Comparison of ENCODE assay signal across 1 cellular context in the genomic region with DNA sequence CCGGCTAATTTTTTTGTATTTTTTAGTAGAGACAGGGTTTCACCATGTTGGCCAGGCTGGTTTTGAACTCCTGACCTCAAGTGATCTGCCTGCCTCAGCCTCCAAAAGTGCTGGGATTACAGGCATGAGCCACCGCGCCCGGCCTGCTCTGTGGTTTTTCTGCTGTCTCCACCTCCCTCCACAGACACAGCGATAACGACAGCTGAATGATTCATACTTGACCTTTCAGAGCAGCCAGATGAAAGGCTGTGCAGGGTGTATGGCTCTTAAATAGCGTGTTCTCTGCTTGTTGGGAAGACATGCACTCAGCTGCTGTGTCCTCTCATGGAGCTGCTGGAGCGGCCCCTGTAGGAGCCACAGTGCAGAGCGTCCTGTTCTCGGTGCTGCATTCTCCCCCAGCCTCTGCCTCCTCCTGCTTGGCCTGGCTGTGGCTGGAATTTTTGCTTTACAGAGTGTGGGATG.
A peak's percentile ranks its signal among the peaks of the same experiment; 100 is the strongest.
TF ChIP-seq lines count a peak whose summit lies in the region.
"Not testable (repeated sequence)": the region's sequence is repeated elsewhere in the genome, so short reads cannot be mapped to it uniquely, and the experiment has no call there.

No MANE protein-coding gene starts in this region.

TF ChIP-seq in HepG2, 621 proteins besides CTCF, POLR2A, EP300 and RAD21 (continued from another document and continues in another):
- TF ChIP-seq ARNT2 (CRISPR knock-in tag; IDR thresholded peaks at IDR 0.05; ENCODE audit: low read depth) (peak; percentile 43; the same call in 1 of the 2 replicates), ZSCAN29 (CRISPR knock-in tag; conservative IDR thresholded peaks at IDR 0.05) (0 out of 2 replicates have a peak, but pooled peaks have one; percentile 55), HHEX (CRISPR knock-in tag; IDR thresholded peaks at IDR 0.05) (peak; percentile 99), SIX1 (CRISPR knock-in tag; IDR thresholded peaks at IDR 0.05; ENCODE audit: borderline replicate concordance) (peak; percentile 35; the same call in 1 of the 2 replicates), ZNF710 (CRISPR knock-in tag; IDR thresholded peaks at IDR 0.05; ENCODE audit: borderline replicate concordance) (peak; percentile 80; the same call in 1 of the 2 replicates), JDP2 (CRISPR knock-in tag; IDR thresholded peaks at IDR 0.05; ENCODE audit: borderline replicate concordance) (peak; percentile 50; the same call in 1 of the 2 replicates), ZNF607 (CRISPR knock-in tag; IDR thresholded peaks at IDR 0.05; ENCODE audit: borderline replicate concordance) (peak; percentile 43; the same call in 1 of the 2 replicates), SOX5 (CRISPR knock-in tag; IDR thresholded peaks at IDR 0.05; ENCODE audit: borderline replicate concordance) (peak; percentile 76), TBX3 (IDR thresholded peaks at IDR 0.05; ENCODE audit: borderline replicate concordance) (peak; percentile 91), ZFP1 (CRISPR knock-in tag; IDR thresholded peaks at IDR 0.05) (peak; percentile 49; the same call in 1 of the 2 replicates), CREB1 (CRISPR knock-in tag; IDR thresholded peaks at IDR 0.05) (peak; percentile 60), ATF4 (CRISPR knock-in tag; IDR thresholded peaks at IDR 0.05) (0 out of 4 replicates have a peak, but pooled peaks of 1 of the 2 experiments have one; percentile 54), RXRB (CRISPR knock-in tag; IDR thresholded peaks at IDR 0.05; ENCODE audit: borderline replicate concordance) (peak; percentile 93), ZSCAN25 (CRISPR knock-in tag; IDR thresholded peaks at IDR 0.05) (peak; percentile 70; the same call in 1 of the 2 replicates), HMGXB4 (CRISPR knock-in tag; IDR thresholded peaks at IDR 0.05; ENCODE audit: borderline replicate concordance in 1 of 2, low read depth in 1 of 2) (peak; percentile 64 to 89; a peak in 3 of 4 replicates), REPIN1 (CRISPR knock-in tag; IDR thresholded peaks at IDR 0.05; ENCODE audit: borderline replicate concordance, low read depth) (peak; percentile 73; the same call in 1 of the 2 replicates), ISL2 (CRISPR knock-in tag; IDR thresholded peaks at IDR 0.05) (peak; percentile 72; the same call in 1 of the 2 replicates), HNF1A (CRISPR knock-in tag; IDR thresholded peaks at IDR 0.05; ENCODE audit: borderline replicate concordance) (peak; percentile 63; the same call in 1 of the 2 replicates), SOX13 (IDR thresholded peaks at IDR 0.05) (peak; percentile 66; the same call in 1 of the 2 replicates), SOX13 (CRISPR knock-in tag; conservative IDR thresholded peaks at IDR 0.05 in 1 of 2, IDR thresholded peaks at IDR 0.05 in 1 of 2) (peak in 1 of 2 experiments; percentile 84; a peak in 2 of 4 replicates), HIC2 (CRISPR knock-in tag; IDR thresholded peaks at IDR 0.05; ENCODE audit: low read depth) (0 out of 2 replicates have a peak, but pooled peaks have one; percentile 19), ARNTL (CRISPR knock-in tag; IDR thresholded peaks at IDR 0.05) (0 out of 2 replicates have a peak, but pooled peaks have one; percentile 49), FOXA3 (CRISPR knock-in tag; IDR thresholded peaks at IDR 0.05) (peak; percentile 87), NKX3-1 (CRISPR knock-in tag; IDR thresholded peaks at IDR 0.05) (peak; percentile 48; the same call in 1 of the 2 replicates), ZNF431 (CRISPR knock-in tag; IDR thresholded peaks at IDR 0.05; ENCODE audit: borderline replicate concordance, low read depth) (peak; percentile 55; the same call in 1 of the 2 replicates), HOXA3 (CRISPR knock-in tag; IDR thresholded peaks at IDR 0.05) (peak; percentile 65; the same call in 1 of the 2 replicates), FOXA1 (CRISPR knock-in tag; IDR thresholded peaks at IDR 0.05) (peak; percentile 44; the same call in 1 of the 2 replicates)
- TF ChIP-seq, protein P1, sequence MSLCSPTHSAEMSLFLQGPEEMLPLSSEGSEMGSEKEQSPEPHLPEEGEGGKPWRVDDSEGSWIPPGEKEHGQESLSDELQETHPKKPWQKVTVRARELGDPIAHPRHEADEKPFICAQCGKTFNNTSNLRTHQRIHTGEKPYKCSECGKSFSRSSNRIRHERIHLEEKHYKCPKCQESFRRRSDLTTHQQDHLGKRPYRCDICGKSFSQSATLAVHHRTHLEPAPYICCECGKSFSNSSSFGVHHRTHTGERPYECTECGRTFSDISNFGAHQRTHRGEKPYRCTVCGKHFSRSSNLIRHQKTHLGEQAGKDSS (CRISPR knock-in tag; IDR thresholded peaks at IDR 0.05; ENCODE audit: borderline replicate concordance, low read depth): peak; percentile 61; the same call in 1 of the 2 replicates
- TF ChIP-seq, protein P2, sequence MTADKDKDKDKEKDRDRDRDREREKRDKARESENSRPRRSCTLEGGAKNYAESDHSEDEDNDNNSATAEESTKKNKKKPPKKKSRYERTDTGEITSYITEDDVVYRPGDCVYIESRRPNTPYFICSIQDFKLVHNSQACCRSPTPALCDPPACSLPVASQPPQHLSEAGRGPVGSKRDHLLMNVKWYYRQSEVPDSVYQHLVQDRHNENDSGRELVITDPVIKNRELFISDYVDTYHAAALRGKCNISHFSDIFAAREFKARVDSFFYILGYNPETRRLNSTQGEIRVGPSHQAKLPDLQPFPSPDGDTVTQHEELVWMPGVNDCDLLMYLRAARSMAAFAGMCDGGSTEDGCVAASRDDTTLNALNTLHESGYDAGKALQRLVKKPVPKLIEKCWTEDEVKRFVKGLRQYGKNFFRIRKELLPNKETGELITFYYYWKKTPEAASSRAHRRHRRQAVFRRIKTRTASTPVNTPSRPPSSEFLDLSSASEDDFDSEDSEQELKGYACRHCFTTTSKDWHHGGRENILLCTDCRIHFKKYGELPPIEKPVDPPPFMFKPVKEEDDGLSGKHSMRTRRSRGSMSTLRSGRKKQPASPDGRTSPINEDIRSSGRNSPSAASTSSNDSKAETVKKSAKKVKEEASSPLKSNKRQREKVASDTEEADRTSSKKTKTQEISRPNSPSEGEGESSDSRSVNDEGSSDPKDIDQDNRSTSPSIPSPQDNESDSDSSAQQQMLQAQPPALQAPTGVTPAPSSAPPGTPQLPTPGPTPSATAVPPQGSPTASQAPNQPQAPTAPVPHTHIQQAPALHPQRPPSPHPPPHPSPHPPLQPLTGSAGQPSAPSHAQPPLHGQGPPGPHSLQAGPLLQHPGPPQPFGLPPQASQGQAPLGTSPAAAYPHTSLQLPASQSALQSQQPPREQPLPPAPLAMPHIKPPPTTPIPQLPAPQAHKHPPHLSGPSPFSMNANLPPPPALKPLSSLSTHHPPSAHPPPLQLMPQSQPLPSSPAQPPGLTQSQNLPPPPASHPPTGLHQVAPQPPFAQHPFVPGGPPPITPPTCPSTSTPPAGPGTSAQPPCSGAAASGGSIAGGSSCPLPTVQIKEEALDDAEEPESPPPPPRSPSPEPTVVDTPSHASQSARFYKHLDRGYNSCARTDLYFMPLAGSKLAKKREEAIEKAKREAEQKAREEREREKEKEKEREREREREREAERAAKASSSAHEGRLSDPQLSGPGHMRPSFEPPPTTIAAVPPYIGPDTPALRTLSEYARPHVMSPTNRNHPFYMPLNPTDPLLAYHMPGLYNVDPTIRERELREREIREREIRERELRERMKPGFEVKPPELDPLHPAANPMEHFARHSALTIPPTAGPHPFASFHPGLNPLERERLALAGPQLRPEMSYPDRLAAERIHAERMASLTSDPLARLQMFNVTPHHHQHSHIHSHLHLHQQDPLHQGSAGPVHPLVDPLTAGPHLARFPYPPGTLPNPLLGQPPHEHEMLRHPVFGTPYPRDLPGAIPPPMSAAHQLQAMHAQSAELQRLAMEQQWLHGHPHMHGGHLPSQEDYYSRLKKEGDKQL (CRISPR knock-in tag; IDR thresholded peaks at IDR 0.05; ENCODE audit: low read depth): peak; percentile 98
- TF ChIP-seq CREB1 (IDR thresholded peaks at IDR 0.05); HNF1A (IDR thresholded peaks at IDR 0.05; ENCODE audit: low read depth); FOXA1 (IDR thresholded peaks at IDR 0.05): not testable (repeated sequence)
- TF ChIP-seq, protein P3, sequence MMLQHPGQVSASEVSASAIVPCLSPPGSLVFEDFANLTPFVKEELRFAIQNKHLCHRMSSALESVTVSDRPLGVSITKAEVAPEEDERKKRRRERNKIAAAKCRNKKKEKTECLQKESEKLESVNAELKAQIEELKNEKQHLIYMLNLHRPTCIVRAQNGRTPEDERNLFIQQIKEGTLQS (CRISPR knock-in tag; IDR thresholded peaks at IDR 0.05): peak; percentile 83
